ENCODE assay signal across 18 cellular contexts in the genomic region with DNA sequence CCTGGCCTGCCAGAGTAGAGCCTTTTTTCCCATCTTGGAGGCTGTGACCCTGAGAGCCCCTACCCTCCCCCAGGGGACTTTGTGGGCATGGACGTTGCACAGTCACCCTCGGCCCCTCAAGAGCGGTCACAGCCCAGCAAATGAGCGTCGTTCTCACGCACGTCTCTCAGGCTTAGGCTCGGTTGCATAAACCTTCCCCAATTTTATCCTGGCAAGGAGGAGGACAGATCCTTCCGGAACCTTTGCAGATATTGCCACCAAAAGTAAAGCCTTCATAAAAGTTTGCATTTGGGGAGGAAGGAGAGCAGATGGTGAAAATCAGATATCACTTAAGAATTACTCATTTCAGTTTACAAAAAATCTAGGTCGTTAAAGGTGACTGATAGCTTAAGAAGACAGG.
"Had no signal": no experiment of that assay in that cellular context is flagged by ENCODE, and none has a peak within 500 bp of the region (broad histone marks: within the 10 kb centered on the region; RNA-seq: fewer than 3 reads in every experiment).

No MANE protein-coding gene starts in this region.

- H3K36me3 Mint-ChIP-seq: activated CD8-positive, alpha-beta memory T cell treated with anti-CD3 and anti-CD28 coated beads, Interleukin-2, amount 10 ng/mL, durations not matched to agents 7 days and 5 days had no signal

- H3K4me1 ChIP-seq: uterus had no signal

- DNase-seq: activated CD4-positive, alpha-beta T cell treated with anti-CD3 and anti-CD28 coated beads for 36 hours; activated CD8-positive, alpha-beta memory T cell treated with anti-CD3 and anti-CD28 coated beads, Interleukin-2, amount 10 ng/mL, durations not matched to agents 7 days and 5 days; activated naive CD4-positive, alpha-beta T cell; activated T-cell treated with anti-CD3 and anti-CD28 coated beads, Interleukin-2, amount 50 U/mL, for 4 hours; amniotic stem cell; cortex of kidney; effector CD8-positive, alpha-beta T cell; foreskin melanocyte; head of caudate nucleus; mammary epithelial cell; small intestine; tibial artery; uterus; WERI-Rb-1 had no signal

- H3K4me3 ChIP-seq: mucosa of descending colon, tibial artery, uterus had no signal

- H3K27me3 ChIP-seq: uterus had no signal

- H3K9me3 ChIP-seq: mucosa of descending colon, tibial artery, uterus had no signal

- H3K4me3 Mint-ChIP-seq: activated CD4-positive, alpha-beta T cell treated with anti-CD3 and anti-CD28 coated beads for 36 hours; activated CD8-positive, alpha-beta memory T cell treated with anti-CD3 and anti-CD28 coated beads, Interleukin-2, amount 10 ng/mL, durations not matched to agents 7 days and 5 days; activated T-cell treated with anti-CD3 and anti-CD28 coated beads, Interleukin-2, amount 50 U/mL, for 4 hours; brain; central memory CD8-positive, alpha-beta T cell; neural crest cell had no signal

- H3K27ac ChIP-seq: tibial artery, uterus, WERI-Rb-1 had no signal

- H3K36me3 ChIP-seq: tibial artery, uterus had no signal

- H3K27ac Mint-ChIP-seq: activated CD8-positive, alpha-beta memory T cell treated with anti-CD3 and anti-CD28 coated beads, Interleukin-2, amount 10 ng/mL, durations not matched to agents 7 days and 5 days had no signal

- H3K27me3 Mint-ChIP-seq: activated CD4-positive, alpha-beta T cell treated with anti-CD3 and anti-CD28 coated beads for 36 hours; brain had no signal

- H3K9me3 Mint-ChIP-seq: activated T-cell treated with anti-CD3 and anti-CD28 coated beads, Interleukin-2, amount 50 U/mL, for 4 hours; central memory CD8-positive, alpha-beta T cell; neural crest cell had no signal
